ENCODE assay signal across 8 cellular contexts in the genomic region with DNA sequence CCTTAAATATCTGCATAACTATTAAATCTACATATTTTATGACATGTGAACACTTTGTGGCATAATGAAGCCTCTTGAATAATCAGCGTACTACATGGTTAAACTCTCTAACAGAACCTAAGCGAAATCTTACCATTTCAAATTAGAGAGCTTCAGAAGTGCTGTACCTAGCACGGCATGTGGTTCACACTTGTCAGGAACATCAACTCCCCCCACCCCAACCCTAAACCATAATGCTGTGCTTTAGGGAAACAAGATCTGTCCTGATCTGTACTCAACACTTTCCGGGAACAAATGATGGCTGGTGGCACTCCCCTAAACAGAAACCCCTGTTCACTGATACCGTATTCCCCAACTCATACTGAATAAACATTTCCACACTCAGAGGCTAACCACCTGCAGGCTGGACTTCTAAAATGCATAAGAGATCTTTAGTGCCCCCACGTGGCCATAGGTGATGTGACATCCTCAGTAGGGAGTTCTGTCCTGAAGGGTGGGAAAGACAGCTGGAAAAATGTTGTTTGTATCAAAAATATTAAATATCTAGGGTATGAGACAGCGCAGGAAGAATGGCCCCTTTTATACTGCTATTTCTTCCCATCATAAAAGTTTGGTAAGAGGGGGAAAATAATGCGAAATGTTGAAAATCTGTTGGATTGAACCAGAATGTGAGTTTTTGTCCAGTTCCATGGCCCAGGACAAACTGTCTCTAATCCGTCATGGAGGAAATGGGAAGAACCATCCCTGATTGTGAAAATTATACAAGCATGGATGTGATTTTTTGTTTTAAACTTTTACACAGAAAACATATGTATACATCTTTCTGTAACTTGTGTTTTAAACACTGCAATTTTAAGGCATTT.
DNase-seq lines count a peak whose midpoint lies in the region; FAIRE-seq and TF ChIP-seq lines count a peak whose summit lies in the region.

No MANE protein-coding gene starts in this region.

- no peaks in the 10 kb centered on the region for H3K36me3 ChIP-seq in bronchial epithelial cell (ENCODE audit: control insufficient read depth, insufficient read depth, low read length)
- no peaks in the 10 kb centered on the region for H3K36me3 ChIP-seq in kidney epithelial cell (ENCODE audit: control insufficient read depth, insufficient read depth, low read length)

- CTCF ChIA-PET in AG04449 (lab: Yijun Ruan, JAX), result interaction anchor here (0.6 to 4.6 kb wide), 13 partner anchors 8 to 378 kb away, joined by 3 to 34 read pairs (median 4); no protein-coding TSS in a partner anchor

- POLR2A ChIA-PET in AG04449 (lab: Yijun Ruan, JAX), result no interaction called here

- FAIRE-seq in GM19239 (lab: Jason Lieb, UNC), result peak; percentile 79
- no peak for FAIRE-seq in bronchial epithelial cell (lab: Jason Lieb, UNC)

- H3K27me3 ChIP-seq in bronchial epithelial cell (ENCODE audit: control insufficient read depth, insufficient read depth, low read length) (no peaks in the 10 kb centered on the region), kidney epithelial cell (ENCODE audit: control insufficient read depth, insufficient read depth, low read length) (no peaks in the 10 kb centered on the region)

- peak; percentile 80 for TF ChIP-seq CTCF in AG04449 (IDR thresholded peaks at IDR 0.05; ENCODE audit: insufficient read depth, low read length, missing control alignments)
- TF ChIP-seq CTCF in WI38 (IDR thresholded peaks at IDR 0.05; ENCODE audit: low read depth, low read length), result peak; percentile 81
- peak; percentile 71 for TF ChIP-seq CTCF in bronchial epithelial cell (IDR thresholded peaks at IDR 0.05; ENCODE audit: insufficient read depth, low read length, severe bottlenecking)
- TF ChIP-seq CTCF in kidney epithelial cell (IDR thresholded peaks at IDR 0.05; ENCODE audit: insufficient read depth, low read length, poor library complexity, severe bottlenecking), result peak; percentile 84

- DNase-seq in AG04449 (ENCODE audit: low read depth, low spot score) (no peak), GM19239 (ENCODE audit: insufficient read length, low spot score) (peak; percentile 42), NCI-H2171 treated with DMSO at 0.1 percent for 48 hours (lab: John Stamatoyannopoulos, UW) (peak; percentile 67), bronchial epithelial cell (ENCODE audit: low read depth) (peak; percentile 69), kidney epithelial cell (ENCODE audit: low read depth) (peak; percentile 25), GDM1 (lab: John Stamatoyannopoulos, UW) (no peak)
- peak; percentile 62 to 64 for DNase-seq in stimulated activated CD4-positive, alpha-beta T cell treated with anti-CD3 and anti-CD28 coated beads, Interleukin-2, amount 100 ng/mL, for 24 hours

- H3K4me3 ChIP-seq in AG04449 (ENCODE audit: low read depth, low read length) (no peak overlapping the region), WI38 (ENCODE audit: low read depth, low read length) (no peak overlapping the region), bronchial epithelial cell (ENCODE audit: low read depth, low read length) (no peak overlapping the region), kidney epithelial cell (ENCODE audit: low read depth, low read length) (no peak overlapping the region)

Comparison
In these comparisons a context has a peak if more than half of its experiments do, and no peak if none do; other contexts are left out.
1. DNase-seq: peak in GM19239 (single experiment), NCI-H2171 treated with DMSO at 0.1 percent for 48 hours (single experiment), bronchial epithelial cell (single experiment), kidney epithelial cell (single experiment) and stimulated activated CD4-positive, alpha-beta T cell treated with anti-CD3 and anti-CD28 coated beads, Interleukin-2, amount 100 ng/mL, for 24 hours (2 of 2); none in AG04449 (single experiment) and GDM1 (single experiment).
2. Peak in every context shown above with its lines, with median percentiles within 50 percentile points of each other: CTCF ChIP-seq.